Comparison of ENCODE assay signal across 2 cellular contexts in the genomic region with DNA sequence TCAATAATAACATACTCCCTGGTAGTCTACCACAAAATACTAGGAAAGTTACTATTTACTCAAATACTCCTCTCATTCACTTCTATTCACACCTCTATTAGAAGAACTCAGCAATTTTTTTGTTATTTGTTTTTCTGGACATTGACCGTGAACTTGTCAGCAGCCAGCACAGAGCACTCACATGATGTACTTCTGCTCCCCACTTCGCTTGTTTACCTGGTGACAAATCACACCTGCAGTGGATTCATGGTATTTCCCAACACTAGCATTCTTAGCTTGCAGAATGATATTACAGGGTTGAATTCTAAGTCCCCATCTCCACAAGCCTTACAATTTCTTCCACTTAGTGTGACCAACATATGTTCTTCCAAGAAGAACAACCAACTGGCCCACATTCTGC.
TF ChIP-seq lines count a peak whose summit lies in the region.

No MANE protein-coding gene starts in this region.

TF ChIP-seq in liver, 16 proteins besides CTCF, POLR2A, EP300 and RAD21 (continued from another document):
- TF ChIP-seq GABPA (IDR thresholded peaks at IDR 0.05 in 1 of 2, conservative IDR thresholded peaks at IDR 0.05 in 1 of 2) (no peak), SP1 (IDR thresholded peaks at IDR 0.05) (no peak), ATF3 (IDR thresholded peaks at IDR 0.05) (no peak), RXRA (IDR thresholded peaks at IDR 0.05) (peak in 1 of 2 donors; percentile 36), ZBTB33 (IDR thresholded peaks at IDR 0.05) (no peak), NR2F2 (IDR thresholded peaks at IDR 0.05) (no peak), HNF4G (IDR thresholded peaks at IDR 0.05) (no peak), JUND (IDR thresholded peaks at IDR 0.05) (no peak), EGR1 (IDR thresholded peaks at IDR 0.05; ENCODE audit: low read depth in 2 of 2) (no peak), FOXA1 (IDR thresholded peaks at IDR 0.05) (no peak), HNF4A (conservative IDR thresholded peaks at IDR 0.05) (peak in 1 of 2 donors; percentile 40)
- TF ChIP-seq, protein P1, sequence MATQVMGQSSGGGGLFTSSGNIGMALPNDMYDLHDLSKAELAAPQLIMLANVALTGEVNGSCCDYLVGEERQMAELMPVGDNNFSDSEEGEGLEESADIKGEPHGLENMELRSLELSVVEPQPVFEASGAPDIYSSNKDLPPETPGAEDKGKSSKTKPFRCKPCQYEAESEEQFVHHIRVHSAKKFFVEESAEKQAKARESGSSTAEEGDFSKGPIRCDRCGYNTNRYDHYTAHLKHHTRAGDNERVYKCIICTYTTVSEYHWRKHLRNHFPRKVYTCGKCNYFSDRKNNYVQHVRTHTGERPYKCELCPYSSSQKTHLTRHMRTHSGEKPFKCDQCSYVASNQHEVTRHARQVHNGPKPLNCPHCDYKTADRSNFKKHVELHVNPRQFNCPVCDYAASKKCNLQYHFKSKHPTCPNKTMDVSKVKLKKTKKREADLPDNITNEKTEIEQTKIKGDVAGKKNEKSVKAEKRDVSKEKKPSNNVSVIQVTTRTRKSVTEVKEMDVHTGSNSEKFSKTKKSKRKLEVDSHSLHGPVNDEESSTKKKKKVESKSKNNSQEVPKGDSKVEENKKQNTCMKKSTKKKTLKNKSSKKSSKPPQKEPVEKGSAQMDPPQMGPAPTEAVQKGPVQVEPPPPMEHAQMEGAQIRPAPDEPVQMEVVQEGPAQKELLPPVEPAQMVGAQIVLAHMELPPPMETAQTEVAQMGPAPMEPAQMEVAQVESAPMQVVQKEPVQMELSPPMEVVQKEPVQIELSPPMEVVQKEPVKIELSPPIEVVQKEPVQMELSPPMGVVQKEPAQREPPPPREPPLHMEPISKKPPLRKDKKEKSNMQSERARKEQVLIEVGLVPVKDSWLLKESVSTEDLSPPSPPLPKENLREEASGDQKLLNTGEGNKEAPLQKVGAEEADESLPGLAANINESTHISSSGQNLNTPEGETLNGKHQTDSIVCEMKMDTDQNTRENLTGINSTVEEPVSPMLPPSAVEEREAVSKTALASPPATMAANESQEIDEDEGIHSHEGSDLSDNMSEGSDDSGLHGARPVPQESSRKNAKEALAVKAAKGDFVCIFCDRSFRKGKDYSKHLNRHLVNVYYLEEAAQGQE (IDR thresholded peaks at IDR 0.05), result no peak
- TF ChIP-seq, protein P2, sequence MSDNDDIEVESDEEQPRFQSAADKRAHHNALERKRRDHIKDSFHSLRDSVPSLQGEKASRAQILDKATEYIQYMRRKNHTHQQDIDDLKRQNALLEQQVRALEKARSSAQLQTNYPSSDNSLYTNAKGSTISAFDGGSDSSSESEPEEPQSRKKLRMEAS (IDR thresholded peaks at IDR 0.05), result no peak

TF ChIP-seq in HepG2, 621 proteins besides CTCF, POLR2A, EP300 and RAD21 (continued from another document):
- TF ChIP-seq ZNF354B (CRISPR knock-in tag; IDR thresholded peaks at IDR 0.05) (no peak), ARNT2 (CRISPR knock-in tag; IDR thresholded peaks at IDR 0.05; ENCODE audit: low read depth) (no peak), KLF12 (CRISPR knock-in tag; IDR thresholded peaks at IDR 0.05; ENCODE audit: borderline replicate concordance) (no peak), HOXA3 (CRISPR knock-in tag; IDR thresholded peaks at IDR 0.05) (no peak), ZNF282 (IDR thresholded peaks at IDR 0.05; ENCODE audit: partially characterized antibody) (no peak), ZNF83 (CRISPR knock-in tag; IDR thresholded peaks at IDR 0.05; ENCODE audit: borderline replicate concordance) (no peak), ZSCAN22 (CRISPR knock-in tag; IDR thresholded peaks at IDR 0.05) (no peak), ZZZ3 (CRISPR knock-in tag; IDR thresholded peaks at IDR 0.05; ENCODE audit: borderline replicate concordance) (no peak)
